ENCODE assay signal across 12 cellular contexts in the genomic region with DNA sequence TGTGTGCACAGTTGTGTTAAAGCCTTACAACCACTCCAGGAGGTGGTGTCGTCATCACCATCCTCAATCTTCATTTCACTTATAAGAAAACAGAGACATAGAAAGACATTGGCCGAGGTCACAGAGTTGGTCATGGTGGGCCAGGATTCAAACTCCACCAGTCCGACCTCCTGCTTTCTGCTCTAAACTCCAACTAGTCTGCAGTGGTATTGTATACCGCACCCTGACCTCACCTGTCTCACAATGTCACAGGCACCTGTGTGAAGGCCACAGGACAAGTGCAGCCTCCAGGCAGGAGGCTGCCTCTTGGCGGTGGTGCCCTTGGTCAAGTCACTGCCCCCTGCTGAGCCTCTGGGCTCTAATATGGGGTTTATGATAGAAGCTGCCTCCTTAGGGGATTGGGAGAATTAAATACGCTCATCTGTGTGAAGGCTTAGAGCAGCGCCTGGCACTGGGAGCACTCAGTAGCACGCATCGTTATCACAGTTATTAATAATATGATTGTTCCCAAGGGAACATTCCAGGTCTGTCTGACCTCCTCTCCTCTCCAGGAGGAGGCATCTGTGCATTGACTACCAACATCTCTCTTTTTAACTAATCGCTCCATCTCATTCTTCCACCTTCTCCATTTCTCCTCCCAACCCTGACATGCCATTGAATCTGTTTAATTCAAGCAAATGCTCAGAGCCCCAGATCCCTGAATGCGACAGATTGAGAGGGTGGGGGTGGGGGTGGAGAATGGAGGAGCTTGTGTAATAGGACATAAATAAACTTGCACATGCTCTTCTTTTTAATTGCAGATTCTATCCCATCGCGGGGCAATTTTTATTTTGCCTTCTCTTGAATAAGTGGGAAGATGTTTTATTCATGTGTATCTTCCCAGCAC.
DNase-seq lines count a peak whose midpoint lies in the region; ATAC-seq and TF ChIP-seq lines count a peak whose summit lies in the region.
"Had no signal": no experiment of that assay in that cellular context is flagged by ENCODE, and none has a peak within 500 bp of the region (broad histone marks: within the 10 kb centered on the region; RNA-seq: fewer than 3 reads in every experiment).

No MANE protein-coding gene starts in this region.

- H3K36me3 ChIP-seq in HCT116 (ENCODE audit: control insufficient read depth in 1 of 2, insufficient read depth in 2 of 2, low read length in 2 of 2): no peaks in the 10 kb centered on the region
- no peaks in the 10 kb centered on the region for H3K36me3 ChIP-seq in WERI-Rb-1
- no peaks in the 10 kb centered on the region for H3K36me3 ChIP-seq in skeletal muscle satellite cell (ENCODE audit: insufficient read depth, low read length)
- H3K36me3 ChIP-seq: right lobe of liver had no signal

- no TSS peak for BruUV-seq in HCT116 (replicated peaks; lab: Mats Ljungman, UMichigan)

- H3K4me1 ChIP-seq in HCT116 (ENCODE audit: control insufficient read depth in 1 of 2, insufficient read depth in 2 of 2, low read length in 2 of 2): peaks cover 44 to 82% of the 10 kb centered on the region in 2 experiments
- H3K4me1 ChIP-seq in skeletal muscle satellite cell (ENCODE audit: control insufficient read depth, insufficient read depth, low read length): peaks cover 85% of the 10 kb centered on the region
- H3K4me1 ChIP-seq: right lobe of liver had no signal

- peak; percentile 55 for TF ChIP-seq RAD21 in HCT116 (IDR thresholded peaks at IDR 0.05; ENCODE audit: low read depth)

- H3K27ac ChIP-seq in HCT116 (ENCODE audit: low read depth, low read length) (peak overlapping the region; percentile 65), WERI-Rb-1 (no peak overlapping the region)
- H3K27ac ChIP-seq: right lobe of liver had no signal

- RAD21 ChIA-PET in HCT116 (lab: Charles Lee; ENCODE audit: low non-redundant PET in 1 of 2, low total read pairs in 2 of 2, uncharacterized antibody in 2 of 2, unreplicated experiment in 2 of 2): no interaction called here

- peak overlapping the region; percentile 67 for H3K4me2 ChIP-seq in HCT116 (ENCODE audit: low read length)
- peak overlapping the region; percentile 5 for H3K4me2 ChIP-seq in skeletal muscle satellite cell (ENCODE audit: low read length)

- CTCF ChIA-PET in HCT116 (lab: Charles Lee): interaction anchor here (1.4 to 1.5 kb wide), 2 partner anchors 71 to 74 kb away, joined by 3 read pairs; no protein-coding TSS in a partner anchor

- DNase-seq in HCT116 (ENCODE audit: low read depth, low spot score): no peak
- DNase-seq in WERI-Rb-1: peak; percentile 78
- peak; percentile 58 for DNase-seq in left ventricle myocardium superior
- DNase-seq in SHP77 treated with DMSO at 0.1 percent for 48 hours (lab: John Stamatoyannopoulos, UW): no peak
- no peak for DNase-seq in iPS-NIHi11 (ENCODE audit: low spot score)
- DNase-seq in activated gamma-delta T cell treated with Interleukin-2 at 50 U/mL for 16 hours: no peak
- DNase-seq: activated CD4-positive, alpha-beta memory T cell treated with anti-CD3 and anti-CD28 coated beads for 36 hours; activated effector memory CD4-positive, alpha-beta T cell treated with anti-CD3 and anti-CD28 coated beads, Interleukin-2, amount 50 U/mL, for 16 hours; right lobe of liver had no signal

- TF ChIP-seq POLR2A in HCT116 (IDR thresholded peaks at IDR 0.05; ENCODE audit: borderline replicate concordance, extremely low read depth, insufficient read depth, insufficient read length): no peak

- intact Hi-C loops in HCT116 (cut with micrococcal nuclease): loop anchor here (5.0 kb wide), 1 partner anchor 69 kb away; no protein-coding TSS in a partner anchor
- intact Hi-C loops in left ventricle myocardium superior (cut with micrococcal nuclease): no loop called here

- H3K79me2 ChIP-seq in HCT116 (ENCODE audit: insufficient read depth, low read length): no peaks in the 10 kb centered on the region

- ATAC-seq in HCT116: 0 out of 2 replicates have a peak, but pooled peaks have one; percentile 15
- ATAC-seq in left ventricle myocardium superior: peak; percentile 92
- ATAC-seq in HG02642 (IDR thresholded peaks at IDR 0.05; ENCODE audit: poor library complexity, unreplicated experiment): no peak
- ATAC-seq: CD8-positive, alpha-beta T cell had no signal

- H3K27me3 ChIP-seq in HCT116 (ENCODE audit: insufficient read depth, low read length) (no peaks in the 10 kb centered on the region), WERI-Rb-1 (ENCODE audit: insufficient read depth, low read depth, severe bottlenecking) (no peaks in the 10 kb centered on the region), skeletal muscle satellite cell (ENCODE audit: control insufficient read depth, insufficient read depth, low read length) (no peaks in the 10 kb centered on the region)
- H3K27me3 ChIP-seq: right lobe of liver had no signal

- H3K9me3 ChIP-seq in HCT116 (ENCODE audit: control insufficient read depth in 1 of 2, insufficient read depth in 1 of 2, low read depth in 1 of 2, low read length in 2 of 2) (no peaks in the 10 kb centered on the region), WERI-Rb-1 (ENCODE audit: severe bottlenecking) (peaks cover 16% of the 10 kb centered on the region), skeletal muscle satellite cell (replicated peaks; ENCODE audit: low read length) (no peaks in the 10 kb centered on the region)
- H3K9me3 ChIP-seq: right lobe of liver had no signal

- H4K20me1 ChIP-seq in HCT116 (ENCODE audit: insufficient read depth): no peaks in the 10 kb centered on the region

- H3K9me2 ChIP-seq in HCT116 (ENCODE audit: insufficient read depth): no peaks in the 10 kb centered on the region

- TF ChIP-seq CTCF in HCT116 (IDR thresholded peaks at IDR 0.05 in 2 of 3, conservative IDR thresholded peaks at IDR 0.05 in 1 of 3; ENCODE audit: borderline replicate concordance in 1 of 3, insufficient read depth in 1 of 3, low read depth in 2 of 3, low read length in 2 of 3) (peak in 2 of 3 experiments; percentile 24 to 32; a peak in 2 of 6 replicates), WERI-Rb-1 (IDR thresholded peaks at IDR 0.05; ENCODE audit: low read depth, low read length) (no peak; the same call in 1 of the 2 replicates)

- POLR2A ChIA-PET in HCT116 (lab: Charles Lee): no interaction called here

- no peak overlapping the region for H3K4me3 ChIP-seq in HCT116 (replicated peaks in 1 of 2; ENCODE audit: low read depth in 1 of 2, low read length in 2 of 2)
- no peak overlapping the region for H3K4me3 ChIP-seq in WERI-Rb-1 (ENCODE audit: low read depth, low read length)
- no peak overlapping the region for H3K4me3 ChIP-seq in skeletal muscle satellite cell (ENCODE audit: low read length)
- H3K4me3 ChIP-seq: right lobe of liver had no signal

- H3K9ac ChIP-seq in HCT116 (ENCODE audit: low read length) (peak overlapping the region; percentile 36; the same call in 1 of the 2 replicates), skeletal muscle satellite cell (ENCODE audit: low read depth, low read length) (peak overlapping the region; percentile 74)

- H2AFZ ChIP-seq in HCT116 (ENCODE audit: low read depth, low read length, poor library complexity, severe bottlenecking): no peak overlapping the region

TF ChIP-seq in HCT116, 20 proteins besides CTCF, POLR2A, EP300 and RAD21:
- TF ChIP-seq ELF1 (IDR thresholded peaks at IDR 0.05; ENCODE audit: borderline replicate concordance, low read depth) (no peak), CBX3 (IDR thresholded peaks at IDR 0.05; ENCODE audit: low read depth) (no peak)
- TF ChIP-seq, protein P1, sequence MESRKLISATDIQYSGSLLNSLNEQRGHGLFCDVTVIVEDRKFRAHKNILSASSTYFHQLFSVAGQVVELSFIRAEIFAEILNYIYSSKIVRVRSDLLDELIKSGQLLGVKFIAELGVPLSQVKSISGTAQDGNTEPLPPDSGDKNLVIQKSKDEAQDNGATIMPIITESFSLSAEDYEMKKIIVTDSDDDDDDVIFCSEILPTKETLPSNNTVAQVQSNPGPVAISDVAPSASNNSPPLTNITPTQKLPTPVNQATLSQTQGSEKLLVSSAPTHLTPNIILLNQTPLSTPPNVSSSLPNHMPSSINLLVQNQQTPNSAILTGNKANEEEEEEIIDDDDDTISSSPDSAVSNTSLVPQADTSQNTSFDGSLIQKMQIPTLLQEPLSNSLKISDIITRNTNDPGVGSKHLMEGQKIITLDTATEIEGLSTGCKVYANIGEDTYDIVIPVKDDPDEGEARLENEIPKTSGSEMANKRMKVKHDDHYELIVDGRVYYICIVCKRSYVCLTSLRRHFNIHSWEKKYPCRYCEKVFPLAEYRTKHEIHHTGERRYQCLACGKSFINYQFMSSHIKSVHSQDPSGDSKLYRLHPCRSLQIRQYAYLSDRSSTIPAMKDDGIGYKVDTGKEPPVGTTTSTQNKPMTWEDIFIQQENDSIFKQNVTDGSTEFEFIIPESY (IDR thresholded peaks at IDR 0.05; ENCODE audit: extremely low read depth, insufficient replicate concordance, low read length): no peak

Comparison
In these comparisons a context has a peak if more than half of its experiments do, and no peak if none do; other contexts are left out.
1. DNase-seq: peak in WERI-Rb-1 (single experiment) and left ventricle myocardium superior (single experiment); none in HCT116 (single experiment), SHP77 treated with DMSO at 0.1 percent for 48 hours (single experiment), iPS-NIHi11 (single experiment) and activated gamma-delta T cell treated with Interleukin-2 at 50 U/mL for 16 hours (single experiment).